In genomic region chrX:125295337-125295736, GRCh38 we compare ENCODE assay signal across 10 cellular contexts. TPM values are rescaled to one million over a fixed set of nuclear protein-coding genes. Genes with fewer than 3 reads are reported as not detected.
DNase-seq lines count a peak whose midpoint lies in the region; ATAC-seq and TF ChIP-seq lines count a peak whose summit lies in the region.
"Had no signal": no experiment of that assay in that cellular context is flagged by ENCODE, and none has a peak within 500 bp of the region (broad histone marks: within the 10 kb centered on the region; RNA-seq: fewer than 3 reads in every experiment).

No MANE protein-coding gene starts in this region.

- H3K4me3 ChIP-seq in fibroblast of villous mesenchyme (ENCODE audit: low read depth, low read length) (no peak overlapping the region), PC-9 (no peak overlapping the region)

- H3K9me2 ChIP-seq in PC-9 (ENCODE audit: insufficient read depth): no peaks in the 10 kb centered on the region

- peak; percentile 78 for ATAC-seq in GM18909 (IDR thresholded peaks at IDR 0.05; ENCODE audit: poor library complexity, unreplicated experiment)
- peak; percentile 77 for ATAC-seq in HG03558 (IDR thresholded peaks at IDR 0.05; ENCODE audit: extremely low read depth, unreplicated experiment)

- intact Hi-C loops in PC-9 (cut with micrococcal nuclease; ENCODE audit: unreplicated experiment): no loop called here

- no TSS peak for BruUV-seq in PC-9 (replicated peaks; lab: Mats Ljungman, UMichigan)

- DNase-seq in H4 (ENCODE audit: low spot score) (peak; percentile 10), fibroblast of villous mesenchyme (ENCODE audit: low read depth) (peak; percentile 0), HuH-7.5 (ENCODE audit: low spot score) (no peak), islet precursor cell (no peak), PC-9 (no peak)
- DNase-seq in effector CD4-positive, alpha-beta T cell: no peak
- DNase-seq: NCI-H1694 had no signal

- no peaks in the 10 kb centered on the region for H3K9me3 ChIP-seq in PC-9 (ENCODE audit: insufficient read depth, low read depth)

- POLR2A ChIA-PET in PC-9 (lab: Charles Lee; ENCODE audit: unreplicated experiment): interaction anchor here (0.7 kb wide), 1 partner anchor 743 kb away, joined by 3 read pairs; no protein-coding TSS in a partner anchor

- H3K27me3 ChIP-seq in PC-9 (ENCODE audit: insufficient read depth, low read depth): no peaks in the 10 kb centered on the region

- H3K79me2 ChIP-seq in PC-9 (ENCODE audit: low read depth): no peaks in the 10 kb centered on the region

- H3K36me3 ChIP-seq in PC-9 (ENCODE audit: low read depth): no peaks in the 10 kb centered on the region

- H3K27ac ChIP-seq in PC-9: no peak overlapping the region

- TF ChIP-seq CTCF in fibroblast of villous mesenchyme (IDR thresholded peaks at IDR 0.05; ENCODE audit: insufficient read depth, low read depth, low read length) (no peak), PC-9 (conservative IDR thresholded peaks at IDR 0.05) (no peak)

- H3K4me1 ChIP-seq in PC-9 (replicated peaks; ENCODE audit: insufficient read depth): no peaks in the 10 kb centered on the region

- H3F3A ChIP-seq in PC-9 (ENCODE audit: insufficient read depth, low read depth): no peaks in the 10 kb centered on the region

- no peaks in the 10 kb centered on the region for H4K20me1 ChIP-seq in PC-9 (ENCODE audit: insufficient read depth)

- no peak overlapping the region; the same call in 1 of the 2 replicates for H2AFZ ChIP-seq in PC-9

- CTCF ChIA-PET in PC-9 (lab: Charles Lee): no interaction called here

- no peak overlapping the region for H3K4me2 ChIP-seq in PC-9

RNA-seq across cellular contexts. Expression of gene TEX13C, which starts 24.3 kb away (rescaled TPM):
- total RNA-seq in H4 (2014; rRNA removed; shearing (Covaris generic)): 0.08 and 0.14 TPM in 2 replicates
- total RNA-seq in fibroblast of villous mesenchyme (not detected in 2 replicates), PC-9 (2021) (not detected in 2 replicates)
- total RNA-seq: lung microvascular endothelial cell had no signal

Comparison
In these comparisons a context has a peak if more than half of its experiments do, and no peak if none do; other contexts are left out.
1. DNase-seq: peak in H4 (single experiment) and fibroblast of villous mesenchyme (single experiment); none in HuH-7.5 (single experiment), effector CD4-positive, alpha-beta T cell (single experiment), islet precursor cell (single experiment) and PC-9 (0 of 2).